In the genomic region with DNA sequence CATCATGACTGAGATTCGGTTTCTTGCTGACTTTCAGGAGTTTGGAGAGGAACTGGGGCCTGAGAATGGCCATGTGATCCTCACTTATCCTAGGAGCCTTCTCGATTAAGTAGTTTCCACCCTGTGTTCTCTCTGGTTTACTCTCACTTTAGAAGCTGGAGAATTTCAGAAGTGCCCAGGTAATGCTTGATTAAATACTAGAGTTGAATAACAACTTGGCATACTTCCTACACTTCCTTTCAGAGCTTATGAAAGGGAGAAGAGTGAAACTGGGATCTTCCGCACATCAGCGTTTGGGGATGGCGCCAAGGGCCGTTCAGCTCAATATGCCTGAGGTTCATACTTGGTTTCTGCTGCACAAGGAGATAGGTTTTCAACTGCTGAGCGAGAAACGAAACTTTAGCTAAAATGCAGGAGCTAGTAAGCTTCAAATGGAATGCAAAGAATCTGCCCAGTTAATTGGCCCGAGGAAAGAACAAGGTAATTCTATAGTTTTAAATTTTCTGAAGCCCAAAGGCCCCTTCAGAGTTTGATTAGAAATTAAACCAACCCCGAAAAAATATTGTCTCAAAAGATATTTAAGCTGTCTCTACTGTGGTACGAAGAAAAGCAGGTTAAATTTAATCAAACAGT, we compare ENCODE assay signal across 1 cellular context.
TF ChIP-seq lines count a peak whose summit lies in the region.

No MANE protein-coding gene starts in this region.

TF ChIP-seq in HepG2, 621 proteins besides CTCF, POLR2A, EP300 and RAD21:
- no peak for TF ChIP-seq PPARG (CRISPR knock-in tag; conservative IDR thresholded peaks at IDR 0.05)
- TF ChIP-seq ZSCAN12 (CRISPR knock-in tag; IDR thresholded peaks at IDR 0.05): no peak
- TF ChIP-seq GPN1 (CRISPR knock-in tag; IDR thresholded peaks at IDR 0.05; ENCODE audit: borderline replicate concordance): no peak
- no peak for TF ChIP-seq NCOR1 (IDR thresholded peaks at IDR 0.05; ENCODE audit: borderline replicate concordance, low read length)
- TF ChIP-seq, protein P1, sequence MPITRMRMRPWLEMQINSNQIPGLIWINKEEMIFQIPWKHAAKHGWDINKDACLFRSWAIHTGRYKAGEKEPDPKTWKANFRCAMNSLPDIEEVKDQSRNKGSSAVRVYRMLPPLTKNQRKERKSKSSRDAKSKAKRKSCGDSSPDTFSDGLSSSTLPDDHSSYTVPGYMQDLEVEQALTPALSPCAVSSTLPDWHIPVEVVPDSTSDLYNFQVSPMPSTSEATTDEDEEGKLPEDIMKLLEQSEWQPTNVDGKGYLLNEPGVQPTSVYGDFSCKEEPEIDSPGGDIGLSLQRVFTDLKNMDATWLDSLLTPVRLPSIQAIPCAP (CRISPR knock-in tag; IDR thresholded peaks at IDR 0.05; ENCODE audit: low read depth): no peak
- TF ChIP-seq ZFP1 (CRISPR knock-in tag; IDR thresholded peaks at IDR 0.05): no peak
- no peak for TF ChIP-seq ZNF672 (CRISPR knock-in tag; IDR thresholded peaks at IDR 0.05)
- TF ChIP-seq ZNF207 (IDR thresholded peaks at IDR 0.05; ENCODE audit: borderline replicate concordance): no peak
- TF ChIP-seq ZNF558 (CRISPR knock-in tag; IDR thresholded peaks at IDR 0.05; ENCODE audit: borderline replicate concordance): no peak
- no peak for TF ChIP-seq PCBP1 (IDR thresholded peaks at IDR 0.05; ENCODE audit: borderline replicate concordance, low read depth, low read length)
- TF ChIP-seq ZNF562 (CRISPR knock-in tag; IDR thresholded peaks at IDR 0.05; ENCODE audit: borderline replicate concordance): no peak
- no peak for TF ChIP-seq SP4 (CRISPR knock-in tag; IDR thresholded peaks at IDR 0.05)
- TF ChIP-seq HCFC1 (IDR thresholded peaks at IDR 0.05; ENCODE audit: low read depth, low read length): no peak
- no peak for TF ChIP-seq ZNF777 (CRISPR knock-in tag; IDR thresholded peaks at IDR 0.05)
- no peak for TF ChIP-seq KMT2A (CRISPR knock-in tag; IDR thresholded peaks at IDR 0.05)
- no peak for TF ChIP-seq NR2C2 (CRISPR knock-in tag; IDR thresholded peaks at IDR 0.05; ENCODE audit: borderline replicate concordance)
